ENCODE assay signal across 17 cellular contexts in genomic region chr2:107808023-107808422, GRCh38. TPM values are rescaled to one million over a fixed set of nuclear protein-coding genes. Genes with fewer than 3 reads are reported as not detected.
DNase-seq lines count a peak whose midpoint lies in the region; ATAC-seq and TF ChIP-seq lines count a peak whose summit lies in the region.
"Had no signal": no experiment of that assay in that cellular context is flagged by ENCODE, and none has a peak within 500 bp of the region (broad histone marks: within the 10 kb centered on the region; RNA-seq: fewer than 3 reads in every experiment).

No MANE protein-coding gene starts in this region.

- no peak overlapping the region for H3K4me3 Mint-ChIP-seq in progenitor cell of endocrine pancreas (ENCODE audit: low read depth)

- no peak for ATAC-seq in GM21526 (IDR thresholded peaks at IDR 0.05; ENCODE audit: low FRiP score, unreplicated experiment)

- peak overlapping the region; percentile 64 for H3K27ac ChIP-seq in epithelial cell of prostate
- H3K27ac ChIP-seq: BLaER1 treated with 17β-estradiol and CSF1 and Interleukin-3, amounts not matched to agents 10 nM and 100 nM; KMS-11 had no signal

- peak; percentile 15 for DNase-seq in DMS53 (lab: John Stamatoyannopoulos, UW)
- DNase-seq in DMS53 treated with DMSO at 0.1 percent for 48 hours (lab: John Stamatoyannopoulos, UW; ENCODE audit: unreplicated experiment): no peak
- peak; percentile 49 for DNase-seq in NCI-H2107 treated with DMSO at 0.1 percent for 48 hours (lab: John Stamatoyannopoulos, UW; ENCODE audit: unreplicated experiment)
- no peak for DNase-seq in epithelial cell of prostate (ENCODE audit: low read depth, low spot score)
- DNase-seq in progenitor cell of endocrine pancreas (ENCODE audit: low spot score, unreplicated experiment): no peak
- no peak for DNase-seq in NCI-H82 treated with DMSO at 0.1 percent for 48 hours (lab: John Stamatoyannopoulos, UW; ENCODE audit: unreplicated experiment)
- no peak for DNase-seq in NCI-H2196 (lab: John Stamatoyannopoulos, UW; ENCODE audit: unreplicated experiment)
- DNase-seq: DMS 273 treated with DMSO at 0.1 percent for 48 hours; H7; NCI-H1048; NCI-H524 treated with DMSO at 0.1 percent for 48 hours; NK-92 treated with Interleukin-12 subunit alpha and Interleukin-12 subunit beta, amount 100 ng/mL, for 24 hours; RPMI8226 had no signal

- H3K4me1 Mint-ChIP-seq in progenitor cell of endocrine pancreas (ENCODE audit: low read depth): peaks cover 4% of the 10 kb centered on the region

- H3K27ac Mint-ChIP-seq in progenitor cell of endocrine pancreas: peak overlapping the region; percentile 89

- no peaks in the 10 kb centered on the region for H3K27me3 Mint-ChIP-seq in progenitor cell of endocrine pancreas

- no peak for TF ChIP-seq CTCF in progenitor cell of endocrine pancreas (IDR thresholded peaks at IDR 0.05; ENCODE audit: unreplicated experiment)

- H3K9me3 Mint-ChIP-seq in progenitor cell of endocrine pancreas (ENCODE audit: low read depth): no peaks in the 10 kb centered on the region

- H3K36me3 Mint-ChIP-seq in progenitor cell of endocrine pancreas (ENCODE audit: insufficient read depth): no peaks in the 10 kb centered on the region

RNA-seq across cellular contexts. Expression of gene RGPD4, which starts 18.7 kb away (rescaled TPM):
- total RNA-seq in progenitor cell of endocrine pancreas: 0.11 TPM in 1 of 2 replicates, not detected in the other
- total RNA-seq: H7, OCI-LY7 had no signal

Comparison
In these comparisons a context has a peak if more than half of its experiments do, and no peak if none do; other contexts are left out.
1. DNase-seq: peak in DMS53 (single experiment) and NCI-H2107 treated with DMSO at 0.1 percent for 48 hours (single experiment); none in DMS53 treated with DMSO at 0.1 percent for 48 hours (single experiment), epithelial cell of prostate (single experiment), progenitor cell of endocrine pancreas (single experiment), NCI-H82 treated with DMSO at 0.1 percent for 48 hours (single experiment) and NCI-H2196 (single experiment).